9 cellular contexts compared by ENCODE assay signal in genomic region chr19:58468216-58468839, GRCh38. TPM values are rescaled to one million over a fixed set of nuclear protein-coding genes. Genes with fewer than 3 reads are reported as not detected.
DNase-seq lines count a peak whose midpoint lies in the region; ATAC-seq and TF ChIP-seq lines count a peak whose summit lies in the region.
"Had no signal": no experiment of that assay in that cellular context is flagged by ENCODE, and none has a peak within 500 bp of the region (broad histone marks: within the 10 kb centered on the region; RNA-seq: fewer than 3 reads in every experiment).

No MANE protein-coding gene starts in this region.

- H3K9me3 ChIP-seq in PC-3 (ENCODE audit: low read length), result no peaks in the 10 kb centered on the region

- no peaks in the 10 kb centered on the region for H3K9me2 ChIP-seq in PC-3 (replicated peaks; ENCODE audit: low read length)

- no peak overlapping the region for H3K27ac ChIP-seq in PC-3 (ENCODE audit: low read length)

- POLR2A ChIA-PET in PC-3 (lab: Charles Lee; ENCODE audit: unreplicated experiment), result no interaction called here

- TF ChIP-seq CTCF in PC-3 (conservative IDR thresholded peaks at IDR 0.05; ENCODE audit: low read depth, low read length) (peak; percentile 27; the same call in 1 of the 2 replicates), epithelial cell of proximal tubule (conservative IDR thresholded peaks at IDR 0.05; ENCODE audit: low read depth, low read length) (peak; percentile 3)

- no peaks in the 10 kb centered on the region for H3K27me3 ChIP-seq in PC-3 (ENCODE audit: low read length)

- intact Hi-C loops in PC-3 (cut with micrococcal nuclease), result no loop called here

- H3K27ac Mint-ChIP-seq in stimulated activated naive CD8-positive, alpha-beta T cell treated with anti-CD3 and anti-CD28 coated beads, Interleukin-15, amount 100 ng/mL, for 72 hours, result peak overlapping the region in 1 of 2 donors; percentile 31

- H3K9ac ChIP-seq in PC-3 (ENCODE audit: low read length), result no peak overlapping the region; the same call in 1 of the 2 replicates

- BruUV-seq in PC-3 (replicated peaks; lab: Mats Ljungman, UMichigan), result no TSS peak

- 0 out of 2 replicates have a peak, but pooled peaks cover 6% of the 10 kb centered on the region for H3K36me3 ChIP-seq in PC-3 (ENCODE audit: low read depth, low read length)

- DNase-seq in activated T-cell treated with anti-CD3 and anti-CD28 coated beads, Interleukin-2, amount 50 U/mL, for 4 hours, result no peak
- DNase-seq in activated T-cell treated with anti-CD3 and anti-CD28 coated beads, Interleukin-2, amount 50 U/mL, for 1 hour, result no peak
- DNase-seq in PC-3, result peak; percentile 38
- no peak for DNase-seq in epithelial cell of proximal tubule (ENCODE audit: low read depth)
- DNase-seq in stimulated activated naive CD8-positive, alpha-beta T cell treated with anti-CD3 and anti-CD28 coated beads, Interleukin-15, amount 100 ng/mL, for 72 hours, result no peak
- DNase-seq in NCI-H1048 (lab: John Stamatoyannopoulos, UW), result no peak
- DNase-seq: DMS153 had no signal

- no peaks in the 10 kb centered on the region for H3K27me3 Mint-ChIP-seq in activated T-cell treated with anti-CD3 and anti-CD28 coated beads, Interleukin-2, amount 50 U/mL, for 4 hours (ENCODE audit: low read depth)
- no peaks in the 10 kb centered on the region for H3K27me3 Mint-ChIP-seq in stimulated activated naive CD8-positive, alpha-beta T cell treated with anti-CD3 and anti-CD28 coated beads, Interleukin-15, amount 100 ng/mL, for 72 hours

- CTCF ChIA-PET in PC-3 (lab: Charles Lee), result no interaction called here

- H3K4me1 ChIP-seq in PC-3 (ENCODE audit: insufficient read depth, low read length), result peaks cover 9% of the 10 kb centered on the region; the same call in 1 of the 2 replicates

- H3K9me3 Mint-ChIP-seq in activated T-cell treated with anti-CD3 and anti-CD28 coated beads, Interleukin-2, amount 50 U/mL, for 4 hours, result no peaks in the 10 kb centered on the region
- no peaks in the 10 kb centered on the region for H3K9me3 Mint-ChIP-seq in stimulated activated naive CD8-positive, alpha-beta T cell treated with anti-CD3 and anti-CD28 coated beads, Interleukin-15, amount 100 ng/mL, for 72 hours

- H3K4me1 Mint-ChIP-seq in activated T-cell treated with anti-CD3 and anti-CD28 coated beads, Interleukin-2, amount 50 U/mL, for 4 hours (ENCODE audit: low read depth), result peaks cover 17% of the 10 kb centered on the region
- peaks cover 26% of the 10 kb centered on the region for H3K4me1 Mint-ChIP-seq in stimulated activated naive CD8-positive, alpha-beta T cell treated with anti-CD3 and anti-CD28 coated beads, Interleukin-15, amount 100 ng/mL, for 72 hours

- no peaks in the 10 kb centered on the region for H3F3A ChIP-seq in PC-3 (ENCODE audit: low read length, unreplicated experiment)

- H3K36me3 Mint-ChIP-seq in activated T-cell treated with anti-CD3 and anti-CD28 coated beads, Interleukin-2, amount 50 U/mL, for 4 hours (ENCODE audit: insufficient read depth), result peaks cover 9% of the 10 kb centered on the region

- no peak overlapping the region for H2AFZ ChIP-seq in PC-3 (ENCODE audit: low read length)

- H4K20me1 ChIP-seq in PC-3 (ENCODE audit: low read length), result no peaks in the 10 kb centered on the region

- no peak for ATAC-seq in activated T-cell treated with anti-CD3 and anti-CD28 coated beads, Interleukin-2, amount 50 U/mL, for 4 hours
- ATAC-seq in PC-3 (no peak), HG02588 (IDR thresholded peaks at IDR 0.05; ENCODE audit: unreplicated experiment) (no peak), GM21529 (IDR thresholded peaks at IDR 0.05; ENCODE audit: unreplicated experiment) (no peak)
- ATAC-seq in stimulated activated naive CD8-positive, alpha-beta T cell treated with anti-CD3 and anti-CD28 coated beads, Interleukin-15, amount 100 ng/mL, for 72 hours, result no peak

- H3K4me3 Mint-ChIP-seq in activated T-cell treated with anti-CD3 and anti-CD28 coated beads, Interleukin-2, amount 50 U/mL, for 4 hours, result peak overlapping the region; percentile 88
- peak overlapping the region; percentile 82 to 97 for H3K4me3 Mint-ChIP-seq in stimulated activated naive CD8-positive, alpha-beta T cell treated with anti-CD3 and anti-CD28 coated beads, Interleukin-15, amount 100 ng/mL, for 72 hours

- H3K4me3 ChIP-seq in PC-3 (ENCODE audit: low read length) (peak overlapping the region; percentile 80), epithelial cell of proximal tubule (ENCODE audit: low read depth, low read length) (peak overlapping the region; percentile 96)

- peak overlapping the region; percentile 93 for H3K4me2 ChIP-seq in PC-3 (ENCODE audit: low read length)

- peaks cover 26% of the 10 kb centered on the region for H3K79me2 ChIP-seq in PC-3 (ENCODE audit: low read length)

RNA-seq across cellular contexts. Expression of gene ZNF324, which starts 1.4 kb away (rescaled TPM):
- 10 to 100 TPM; 16.1 to 18.0 (median 16.4) TPM for total RNA-seq in activated T-cell treated with anti-CD3 and anti-CD28 coated beads, Interleukin-2, amount 50 U/mL, for 4 hours
- total RNA-seq in PC-3 (2014; rRNA removed), result 14.8 and 15.9 TPM in 2 replicates
- 7.2 and 13.8 TPM in 2 replicates for total RNA-seq in epithelial cell of proximal tubule

RNA-seq across cellular contexts. Expression of gene ZNF446, which starts 7.8 kb away (rescaled TPM):
- 1 to 10 TPM; 5.3 to 6.4 (median 6.0) TPM for total RNA-seq in activated T-cell treated with anti-CD3 and anti-CD28 coated beads, Interleukin-2, amount 50 U/mL, for 4 hours
- total RNA-seq in PC-3 (2014; rRNA removed) (8.9 and 13.4 TPM in 2 replicates), epithelial cell of proximal tubule (8.6 and 9.7 TPM in 2 replicates)

RNA-seq across cellular contexts. Expression of gene ZNF324B, which starts 16.9 kb away (rescaled TPM):
- 10 to 100 TPM; 10.7 to 13.3 (median 11.3) TPM for total RNA-seq in activated T-cell treated with anti-CD3 and anti-CD28 coated beads, Interleukin-2, amount 50 U/mL, for 4 hours
- total RNA-seq in PC-3 (2014; rRNA removed), result 11.2 and 12.8 TPM in 2 replicates
- 0.98 and 3.8 TPM in 2 replicates for total RNA-seq in epithelial cell of proximal tubule

RNA-seq across cellular contexts. Expression of gene ZNF132, which starts 28.4 kb away (rescaled TPM):
- total RNA-seq in activated T-cell treated with anti-CD3 and anti-CD28 coated beads, Interleukin-2, amount 50 U/mL, for 4 hours, result 1 to 10 TPM; 1.0 to 1.8 (median 1.8) TPM
- total RNA-seq in PC-3 (2014; rRNA removed), result not detected in 2 replicates
- total RNA-seq in epithelial cell of proximal tubule, result 1.8 and 2.4 TPM in 2 replicates

RNA-seq across cellular contexts. Expression of gene SLC27A5, which starts 43.5 kb away (rescaled TPM):
- total RNA-seq in activated T-cell treated with anti-CD3 and anti-CD28 coated beads, Interleukin-2, amount 50 U/mL, for 4 hours, result 10 to 100 TPM; 12.6 to 19.8 (median 19.5) TPM
- 56.2 and 56.8 TPM in 2 replicates for total RNA-seq in PC-3 (2014; rRNA removed)
- 14.8 and 15.8 TPM in 2 replicates for total RNA-seq in epithelial cell of proximal tubule
